Comparison of ENCODE assay signal across 14 cellular contexts in genomic region chr1:205191127-205191577, GRCh38. TPM values are rescaled to one million over a fixed set of nuclear protein-coding genes. Genes with fewer than 3 reads are reported as not detected.
DNase-seq lines count a peak whose midpoint lies in the region; ATAC-seq and TF ChIP-seq lines count a peak whose summit lies in the region.
"Had no signal": no experiment of that assay in that cellular context is flagged by ENCODE, and none has a peak within 500 bp of the region (broad histone marks: within the 10 kb centered on the region; RNA-seq: fewer than 3 reads in every experiment).

No MANE protein-coding gene starts in this region.

- intact Hi-C loops in ovary (cut with DNase I): no loop called here

- H3K27me3 ChIP-seq in hepatocyte (no peaks in the 10 kb centered on the region), trophoblast cell (ENCODE audit: insufficient read depth, low read length) (no peaks in the 10 kb centered on the region), ovary (no peaks in the 10 kb centered on the region)

- H3K4me1 ChIP-seq in hepatocyte (ENCODE audit: insufficient read depth) (peaks cover 14% of the 10 kb centered on the region), trophoblast cell (ENCODE audit: control insufficient read depth in 1 of 2, insufficient read depth in 2 of 2, low read length in 2 of 2) (peaks cover 0 to 10% of the 10 kb centered on the region in 2 experiments), ovary (ENCODE audit: insufficient read depth) (peaks cover 21% of the 10 kb centered on the region)

- TF ChIP-seq POLR2A in ovary (IDR thresholded peaks at IDR 0.05): no peak

- H3K27ac ChIP-seq in adipose tissue (ENCODE audit: low read depth, low read length) (peak overlapping the region; percentile 29), hepatocyte (peak overlapping the region; percentile 3), trophoblast cell (ENCODE audit: low read depth, low read length) (no peak overlapping the region), ovary (no peak overlapping the region)
- H3K27ac ChIP-seq: epithelial cell of prostate had no signal

- H3K4me3 ChIP-seq in hepatocyte (no peak overlapping the region), trophoblast cell (ENCODE audit: low read depth, low read length) (no peak overlapping the region), ovary (no peak overlapping the region)
- H3K4me3 ChIP-seq: skin epidermis had no signal

- peaks cover 77% of the 10 kb centered on the region for H3K79me2 ChIP-seq in hepatocyte
- H3K79me2 ChIP-seq in trophoblast cell (ENCODE audit: control insufficient read depth, insufficient read depth, low read length, poor library complexity): no peaks in the 10 kb centered on the region

- DNase-seq in GM03348 (ENCODE audit: low spot score) (peak; percentile 15), hepatocyte (ENCODE audit: low spot score) (no peak), trophoblast cell (no peak), HuH-7.5 (ENCODE audit: low spot score) (no peak), ovary (no peak), NCI-H446 treated with DMSO at 0.1 percent for 48 hours (lab: John Stamatoyannopoulos, UW) (no peak)
- DNase-seq: activated CD4-positive, alpha-beta T cell treated with anti-CD3 and anti-CD28 coated beads, Interleukin-2, amount 50 U/mL, for 48 hours; activated effector memory CD4-positive, alpha-beta T cell treated with Interleukin-2 at 50 U/mL for 16 hours; immature natural killer cell; naive thymus-derived CD4-positive, alpha-beta T cell had no signal

- no peak overlapping the region for H4K8ac ChIP-seq in trophoblast cell (ENCODE audit: low read depth, low read length)

- no peaks in the 10 kb centered on the region for H4K20me1 ChIP-seq in hepatocyte (ENCODE audit: insufficient read depth, poor library complexity, severe bottlenecking)

- TF ChIP-seq EP300 in ovary (IDR thresholded peaks at IDR 0.05): no peak

- H3K18ac ChIP-seq in trophoblast cell (ENCODE audit: low read length): no peak overlapping the region

- 16 to 63% (median 58%) methylated on average over 6 of the region's 6 CpGs for WGBS in adipose tissue, 3 donors
- WGBS in hepatocyte (ENCODE audit: low lambda C conversion rate, missing lambda C conversion rate): 29% methylated on average over 6 of the region's 6 CpGs
- WGBS in trophoblast cell (ENCODE audit: extremely low coverage, insufficient coverage, insufficient read length): no CpG with 5 or more reads among the region's 6 CpGs
- WGBS in ovary, 3 donors: 19 to 23% (median 22%) methylated on average over 6 of the region's 6 CpGs

- H3K79me1 ChIP-seq in trophoblast cell (ENCODE audit: low read length): no peaks in the 10 kb centered on the region

- H3K9me3 ChIP-seq in hepatocyte (ENCODE audit: low read depth) (no peaks in the 10 kb centered on the region), trophoblast cell (ENCODE audit: insufficient read depth, low read depth, low read length) (no peaks in the 10 kb centered on the region), ovary (no peaks in the 10 kb centered on the region)

- peak overlapping the region; percentile 21 for H3K4ac ChIP-seq in trophoblast cell (ENCODE audit: low read depth, low read length)

- no peak overlapping the region for H3K23ac ChIP-seq in trophoblast cell (ENCODE audit: low read length)

- H4K12ac ChIP-seq in trophoblast cell (ENCODE audit: low read depth, low read length): no peak overlapping the region

- H2AFZ ChIP-seq in hepatocyte (no peak overlapping the region), trophoblast cell (ENCODE audit: insufficient read depth, low read length, poor library complexity) (no peak overlapping the region)

- peak overlapping the region; percentile 62 for H3K4me2 ChIP-seq in hepatocyte
- no peak overlapping the region for H3K4me2 ChIP-seq in trophoblast cell (ENCODE audit: low read length)

- no peak overlapping the region for H3K14ac ChIP-seq in trophoblast cell (ENCODE audit: low read length)

- no peak overlapping the region for H4K91ac ChIP-seq in trophoblast cell (ENCODE audit: low read depth, low read length)

- H3K9me2 ChIP-seq in hepatocyte (replicated peaks; ENCODE audit: insufficient read depth): no peaks in the 10 kb centered on the region

- H2AK5ac ChIP-seq in trophoblast cell (ENCODE audit: low read length): no peak overlapping the region

- H2BK5ac ChIP-seq in trophoblast cell (ENCODE audit: low read depth, low read length, poor library complexity): no peak overlapping the region

- H2BK12ac ChIP-seq in trophoblast cell (ENCODE audit: low read length): no peak overlapping the region

- H3K9ac ChIP-seq in trophoblast cell (ENCODE audit: low read length): no peak overlapping the region

- ATAC-seq in HG03095 (IDR thresholded peaks at IDR 0.05; ENCODE audit: unreplicated experiment): no peak
- ATAC-seq: naive thymus-derived CD4-positive, alpha-beta T cell had no signal

- H3K36me3 ChIP-seq in hepatocyte (replicated peaks; ENCODE audit: insufficient read depth, low read depth) (no peaks in the 10 kb centered on the region), trophoblast cell (ENCODE audit: control insufficient read depth in 1 of 2, insufficient read depth in 2 of 2, low read length in 2 of 2) (peaks cover 0 to 2% of the 10 kb centered on the region in 2 experiments), ovary (no peaks in the 10 kb centered on the region)

- TF ChIP-seq CTCF in hepatocyte (IDR thresholded peaks at IDR 0.05; ENCODE audit: poor library complexity) (no peak), ovary (IDR thresholded peaks at IDR 0.05) (no peak)

- H2BK120ac ChIP-seq in trophoblast cell (ENCODE audit: insufficient read depth, low read length, poor library complexity): no peak overlapping the region

RNA-seq across cellular contexts. Expression of gene DSTYK, which starts 20.4 kb away (rescaled TPM):
- polyA plus RNA-seq in adipose tissue: 1 to 10 TPM; 2.7 to 5.2 (median 3.0) TPM
- 8.5 and 11.0 TPM in 2 replicates for total RNA-seq in hepatocyte
- polyA plus RNA-seq in hepatocyte: 7.7 and 8.4 TPM in 2 replicates
- 4.3 TPM in 2 replicates for polyA plus RNA-seq in trophoblast cell (2013)
- 10 to 100 TPM in 6 of 7 donors, 1 to 10 TPM in 1; 8.8 to 20.0 (median 18.0) TPM for total RNA-seq in ovary
- polyA plus RNA-seq in ovary: 10 to 100 TPM; 10.7 to 18.8 TPM

RNA-seq across cellular contexts. Expression of gene TMCC2, which starts 36.6 kb away (rescaled TPM):
- polyA plus RNA-seq in adipose tissue (1 to 10 TPM in 1 of 3 donors, under 1 TPM in 2; 0.70 to 3.1 (median 0.92) TPM), hepatocyte (1.7 and 2.9 TPM in 2 replicates), ovary (10 to 100 TPM in 1 of 2 donors, 1 to 10 TPM in 1; 2.3 to 11.0 TPM)
- total RNA-seq in hepatocyte (2.4 and 2.5 TPM in 2 replicates), ovary (10 to 100 TPM in 1 of 7 donors, 1 to 10 TPM in 6; 2.6 to 10.1 (median 7.8) TPM)
- polyA plus RNA-seq in trophoblast cell (2013): 2.3 and 2.4 TPM in 2 replicates

Comparison
In these comparisons a context has a peak if more than half of its experiments do, and no peak if none do; other contexts are left out.
1. H3K27ac ChIP-seq: peak in adipose tissue (single experiment) and hepatocyte (single experiment); none in trophoblast cell (single experiment) and ovary (0 of 2).